ENCODE assay signal across 1 cellular context in the genomic region with DNA sequence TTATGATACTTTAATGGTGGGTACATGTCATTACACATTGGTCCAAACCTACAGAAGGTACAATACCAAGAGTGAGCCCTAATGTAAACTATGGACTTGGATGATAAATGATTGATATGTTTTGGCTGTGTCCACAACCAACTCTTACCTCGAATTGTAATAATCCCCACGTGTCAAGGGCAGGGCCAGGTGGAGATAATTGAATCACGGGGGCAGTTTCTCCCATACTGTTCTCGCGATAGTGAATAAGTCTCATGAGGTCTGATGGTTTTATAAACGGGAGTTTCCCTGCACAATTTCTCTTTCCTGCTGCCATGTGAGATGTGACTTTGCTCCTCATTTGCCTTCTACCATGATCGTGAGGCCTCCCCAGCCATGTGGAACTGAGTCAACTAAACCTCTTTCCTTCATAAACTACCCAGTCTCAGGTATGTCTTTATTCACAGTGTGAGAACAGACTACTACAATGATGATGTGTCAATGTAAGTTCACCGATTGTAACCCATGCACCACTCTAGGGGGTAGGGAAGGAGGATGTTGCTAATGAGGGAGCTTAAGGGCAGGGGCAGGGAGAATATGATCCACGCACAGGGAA.
A peak's percentile ranks its signal among the peaks of the same experiment; 100 is the strongest.
TF ChIP-seq lines count a peak whose summit lies in the region.

No MANE protein-coding gene starts in this region.

TF ChIP-seq in K562, 482 proteins besides CTCF, POLR2A, EP300 and RAD21:
- TF ChIP-seq, protein P1, sequence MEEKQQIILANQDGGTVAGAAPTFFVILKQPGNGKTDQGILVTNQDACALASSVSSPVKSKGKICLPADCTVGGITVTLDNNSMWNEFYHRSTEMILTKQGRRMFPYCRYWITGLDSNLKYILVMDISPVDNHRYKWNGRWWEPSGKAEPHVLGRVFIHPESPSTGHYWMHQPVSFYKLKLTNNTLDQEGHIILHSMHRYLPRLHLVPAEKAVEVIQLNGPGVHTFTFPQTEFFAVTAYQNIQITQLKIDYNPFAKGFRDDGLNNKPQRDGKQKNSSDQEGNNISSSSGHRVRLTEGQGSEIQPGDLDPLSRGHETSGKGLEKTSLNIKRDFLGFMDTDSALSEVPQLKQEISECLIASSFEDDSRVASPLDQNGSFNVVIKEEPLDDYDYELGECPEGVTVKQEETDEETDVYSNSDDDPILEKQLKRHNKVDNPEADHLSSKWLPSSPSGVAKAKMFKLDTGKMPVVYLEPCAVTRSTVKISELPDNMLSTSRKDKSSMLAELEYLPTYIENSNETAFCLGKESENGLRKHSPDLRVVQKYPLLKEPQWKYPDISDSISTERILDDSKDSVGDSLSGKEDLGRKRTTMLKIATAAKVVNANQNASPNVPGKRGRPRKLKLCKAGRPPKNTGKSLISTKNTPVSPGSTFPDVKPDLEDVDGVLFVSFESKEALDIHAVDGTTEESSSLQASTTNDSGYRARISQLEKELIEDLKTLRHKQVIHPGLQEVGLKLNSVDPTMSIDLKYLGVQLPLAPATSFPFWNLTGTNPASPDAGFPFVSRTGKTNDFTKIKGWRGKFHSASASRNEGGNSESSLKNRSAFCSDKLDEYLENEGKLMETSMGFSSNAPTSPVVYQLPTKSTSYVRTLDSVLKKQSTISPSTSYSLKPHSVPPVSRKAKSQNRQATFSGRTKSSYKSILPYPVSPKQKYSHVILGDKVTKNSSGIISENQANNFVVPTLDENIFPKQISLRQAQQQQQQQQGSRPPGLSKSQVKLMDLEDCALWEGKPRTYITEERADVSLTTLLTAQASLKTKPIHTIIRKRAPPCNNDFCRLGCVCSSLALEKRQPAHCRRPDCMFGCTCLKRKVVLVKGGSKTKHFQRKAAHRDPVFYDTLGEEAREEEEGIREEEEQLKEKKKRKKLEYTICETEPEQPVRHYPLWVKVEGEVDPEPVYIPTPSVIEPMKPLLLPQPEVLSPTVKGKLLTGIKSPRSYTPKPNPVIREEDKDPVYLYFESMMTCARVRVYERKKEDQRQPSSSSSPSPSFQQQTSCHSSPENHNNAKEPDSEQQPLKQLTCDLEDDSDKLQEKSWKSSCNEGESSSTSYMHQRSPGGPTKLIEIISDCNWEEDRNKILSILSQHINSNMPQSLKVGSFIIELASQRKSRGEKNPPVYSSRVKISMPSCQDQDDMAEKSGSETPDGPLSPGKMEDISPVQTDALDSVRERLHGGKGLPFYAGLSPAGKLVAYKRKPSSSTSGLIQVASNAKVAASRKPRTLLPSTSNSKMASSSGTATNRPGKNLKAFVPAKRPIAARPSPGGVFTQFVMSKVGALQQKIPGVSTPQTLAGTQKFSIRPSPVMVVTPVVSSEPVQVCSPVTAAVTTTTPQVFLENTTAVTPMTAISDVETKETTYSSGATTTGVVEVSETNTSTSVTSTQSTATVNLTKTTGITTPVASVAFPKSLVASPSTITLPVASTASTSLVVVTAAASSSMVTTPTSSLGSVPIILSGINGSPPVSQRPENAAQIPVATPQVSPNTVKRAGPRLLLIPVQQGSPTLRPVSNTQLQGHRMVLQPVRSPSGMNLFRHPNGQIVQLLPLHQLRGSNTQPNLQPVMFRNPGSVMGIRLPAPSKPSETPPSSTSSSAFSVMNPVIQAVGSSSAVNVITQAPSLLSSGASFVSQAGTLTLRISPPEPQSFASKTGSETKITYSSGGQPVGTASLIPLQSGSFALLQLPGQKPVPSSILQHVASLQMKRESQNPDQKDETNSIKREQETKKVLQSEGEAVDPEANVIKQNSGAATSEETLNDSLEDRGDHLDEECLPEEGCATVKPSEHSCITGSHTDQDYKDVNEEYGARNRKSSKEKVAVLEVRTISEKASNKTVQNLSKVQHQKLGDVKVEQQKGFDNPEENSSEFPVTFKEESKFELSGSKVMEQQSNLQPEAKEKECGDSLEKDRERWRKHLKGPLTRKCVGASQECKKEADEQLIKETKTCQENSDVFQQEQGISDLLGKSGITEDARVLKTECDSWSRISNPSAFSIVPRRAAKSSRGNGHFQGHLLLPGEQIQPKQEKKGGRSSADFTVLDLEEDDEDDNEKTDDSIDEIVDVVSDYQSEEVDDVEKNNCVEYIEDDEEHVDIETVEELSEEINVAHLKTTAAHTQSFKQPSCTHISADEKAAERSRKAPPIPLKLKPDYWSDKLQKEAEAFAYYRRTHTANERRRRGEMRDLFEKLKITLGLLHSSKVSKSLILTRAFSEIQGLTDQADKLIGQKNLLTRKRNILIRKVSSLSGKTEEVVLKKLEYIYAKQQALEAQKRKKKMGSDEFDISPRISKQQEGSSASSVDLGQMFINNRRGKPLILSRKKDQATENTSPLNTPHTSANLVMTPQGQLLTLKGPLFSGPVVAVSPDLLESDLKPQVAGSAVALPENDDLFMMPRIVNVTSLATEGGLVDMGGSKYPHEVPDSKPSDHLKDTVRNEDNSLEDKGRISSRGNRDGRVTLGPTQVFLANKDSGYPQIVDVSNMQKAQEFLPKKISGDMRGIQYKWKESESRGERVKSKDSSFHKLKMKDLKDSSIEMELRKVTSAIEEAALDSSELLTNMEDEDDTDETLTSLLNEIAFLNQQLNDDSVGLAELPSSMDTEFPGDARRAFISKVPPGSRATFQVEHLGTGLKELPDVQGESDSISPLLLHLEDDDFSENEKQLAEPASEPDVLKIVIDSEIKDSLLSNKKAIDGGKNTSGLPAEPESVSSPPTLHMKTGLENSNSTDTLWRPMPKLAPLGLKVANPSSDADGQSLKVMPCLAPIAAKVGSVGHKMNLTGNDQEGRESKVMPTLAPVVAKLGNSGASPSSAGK (IDR thresholded peaks at IDR 0.05) = peak; percentile 93
- TF ChIP-seq KAT2B (IDR thresholded peaks at IDR 0.05; ENCODE audit: low read depth, low read length) (no peak), CHD2 (IDR thresholded peaks at IDR 0.05; ENCODE audit: low read depth, low read length) (peak; percentile 89), L3MBTL2 (IDR thresholded peaks at IDR 0.05) (peak; percentile 98), RAD51 (IDR thresholded peaks at IDR 0.05; ENCODE audit: borderline replicate concordance, low read depth) (0 out of 2 replicates have a peak, but pooled peaks have one; percentile 33), RBM25 (IDR thresholded peaks at IDR 0.05; ENCODE audit: low read depth, low read length, severe bottlenecking) (peak; percentile 43)
- TF ChIP-seq, protein P2, sequence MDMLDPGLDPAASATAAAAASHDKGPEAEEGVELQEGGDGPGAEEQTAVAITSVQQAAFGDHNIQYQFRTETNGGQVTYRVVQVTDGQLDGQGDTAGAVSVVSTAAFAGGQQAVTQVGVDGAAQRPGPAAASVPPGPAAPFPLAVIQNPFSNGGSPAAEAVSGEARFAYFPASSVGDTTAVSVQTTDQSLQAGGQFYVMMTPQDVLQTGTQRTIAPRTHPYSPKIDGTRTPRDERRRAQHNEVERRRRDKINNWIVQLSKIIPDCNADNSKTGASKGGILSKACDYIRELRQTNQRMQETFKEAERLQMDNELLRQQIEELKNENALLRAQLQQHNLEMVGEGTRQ (CRISPR knock-in tag; IDR thresholded peaks at IDR 0.05) = 0 out of 2 replicates have a peak, but pooled peaks have one; percentile 20
- TF ChIP-seq, protein P3, sequence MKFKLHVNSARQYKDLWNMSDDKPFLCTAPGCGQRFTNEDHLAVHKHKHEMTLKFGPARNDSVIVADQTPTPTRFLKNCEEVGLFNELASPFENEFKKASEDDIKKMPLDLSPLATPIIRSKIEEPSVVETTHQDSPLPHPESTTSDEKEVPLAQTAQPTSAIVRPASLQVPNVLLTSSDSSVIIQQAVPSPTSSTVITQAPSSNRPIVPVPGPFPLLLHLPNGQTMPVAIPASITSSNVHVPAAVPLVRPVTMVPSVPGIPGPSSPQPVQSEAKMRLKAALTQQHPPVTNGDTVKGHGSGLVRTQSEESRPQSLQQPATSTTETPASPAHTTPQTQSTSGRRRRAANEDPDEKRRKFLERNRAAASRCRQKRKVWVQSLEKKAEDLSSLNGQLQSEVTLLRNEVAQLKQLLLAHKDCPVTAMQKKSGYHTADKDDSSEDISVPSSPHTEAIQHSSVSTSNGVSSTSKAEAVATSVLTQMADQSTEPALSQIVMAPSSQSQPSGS (CRISPR knock-in tag; IDR thresholded peaks at IDR 0.05) = no peak
- TF ChIP-seq, protein P4, sequence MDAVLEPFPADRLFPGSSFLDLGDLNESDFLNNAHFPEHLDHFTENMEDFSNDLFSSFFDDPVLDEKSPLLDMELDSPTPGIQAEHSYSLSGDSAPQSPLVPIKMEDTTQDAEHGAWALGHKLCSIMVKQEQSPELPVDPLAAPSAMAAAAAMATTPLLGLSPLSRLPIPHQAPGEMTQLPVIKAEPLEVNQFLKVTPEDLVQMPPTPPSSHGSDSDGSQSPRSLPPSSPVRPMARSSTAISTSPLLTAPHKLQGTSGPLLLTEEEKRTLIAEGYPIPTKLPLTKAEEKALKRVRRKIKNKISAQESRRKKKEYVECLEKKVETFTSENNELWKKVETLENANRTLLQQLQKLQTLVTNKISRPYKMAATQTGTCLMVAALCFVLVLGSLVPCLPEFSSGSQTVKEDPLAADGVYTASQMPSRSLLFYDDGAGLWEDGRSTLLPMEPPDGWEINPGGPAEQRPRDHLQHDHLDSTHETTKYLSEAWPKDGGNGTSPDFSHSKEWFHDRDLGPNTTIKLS (IDR thresholded peaks at IDR 0.05; ENCODE audit: borderline replicate concordance, low read depth) = peak; percentile 65
- TF ChIP-seq, protein P5, sequence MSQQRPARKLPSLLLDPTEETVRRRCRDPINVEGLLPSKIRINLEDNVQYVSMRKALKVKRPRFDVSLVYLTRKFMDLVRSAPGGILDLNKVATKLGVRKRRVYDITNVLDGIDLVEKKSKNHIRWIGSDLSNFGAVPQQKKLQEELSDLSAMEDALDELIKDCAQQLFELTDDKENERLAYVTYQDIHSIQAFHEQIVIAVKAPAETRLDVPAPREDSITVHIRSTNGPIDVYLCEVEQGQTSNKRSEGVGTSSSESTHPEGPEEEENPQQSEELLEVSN (IDR thresholded peaks at IDR 0.05; ENCODE audit: borderline replicate concordance in 1 of 2, extremely low read depth in 1 of 2, insufficient read depth in 1 of 2, insufficient read length in 1 of 2, low read depth in 1 of 2, low read length in 1 of 2, poor library complexity in 1 of 2, severe bottlenecking in 1 of 2) = peak; percentile 40 to 60
